ENCODE assay signal across 11 cellular contexts in genomic region chr11:114260483-114260882, GRCh38. TPM values are rescaled to one million over a fixed set of nuclear protein-coding genes. Genes with fewer than 3 reads are reported as not detected.
A peak's percentile ranks its signal among the peaks of the same experiment; 100 is the strongest.
DNase-seq lines count a peak whose midpoint lies in the region; TF ChIP-seq lines count a peak whose summit lies in the region.
"Had no signal": no experiment of that assay in that cellular context is flagged by ENCODE, and none has a peak within 500 bp of the region (broad histone marks: within the 10 kb centered on the region; RNA-seq: fewer than 3 reads in every experiment).

No MANE protein-coding gene starts in this region.

- no CpG with 5 or more reads among the region's 9 CpGs for WGBS in neuronal stem cell (ENCODE audit: extremely low coverage in 2 of 2, insufficient read length in 2 of 2, insufficient replicate concordance in 1 of 2), 2 donors
- WGBS in tibial nerve, 2 donors = 65 to 73% methylated on average over 8 to 9 of the region's 9 CpGs
- 74% methylated on average over 8 of the region's 9 CpGs for WGBS in hepatocyte (ENCODE audit: low lambda C conversion rate, missing lambda C conversion rate)
- no CpG with 5 or more reads among the region's 9 CpGs for WGBS in trophoblast cell (ENCODE audit: extremely low coverage, insufficient coverage, insufficient read length)

- H4K20me1 ChIP-seq in OCI-LY3 (ENCODE audit: insufficient read depth, low read length) = no peaks in the 10 kb centered on the region
- no peaks in the 10 kb centered on the region for H4K20me1 ChIP-seq in hepatocyte (ENCODE audit: insufficient read depth, poor library complexity, severe bottlenecking)

- peak in 1 of 10 donors; percentile 22 for DNase-seq in dorsolateral prefrontal cortex
- no peak for DNase-seq in neuronal stem cell (ENCODE audit: low spot score)
- DNase-seq in tibial nerve (ENCODE audit: low spot score in 2 of 2) = no peak
- no peak for DNase-seq in hepatocyte (ENCODE audit: low spot score)
- no peak for DNase-seq in AML-193 (lab: John Stamatoyannopoulos, UW)
- no peak for DNase-seq in trophoblast cell
- DNase-seq: SIG-M5 had no signal

- no peak for TF ChIP-seq EP300 in tibial nerve (IDR thresholded peaks at IDR 0.05)

- H3K36me3 ChIP-seq in OCI-LY3 (replicated peaks; ENCODE audit: low read depth, low read length) (no peaks in the 10 kb centered on the region), neuronal stem cell (replicated peaks in 1 of 2; ENCODE audit: control insufficient read depth in 2 of 2, insufficient read depth in 2 of 2, low read length in 2 of 2) (no peaks in the 10 kb centered on the region), tibial nerve (peaks cover 0 to 9% (median 0%) of the 10 kb centered on the region in 3 donors), hepatocyte (replicated peaks; ENCODE audit: insufficient read depth, low read depth) (no peaks in the 10 kb centered on the region), trophoblast cell (ENCODE audit: control insufficient read depth in 1 of 2, insufficient read depth in 2 of 2, low read length in 2 of 2) (no peaks in the 10 kb centered on the region)

- peaks cover 3% of the 10 kb centered on the region for H3K79me1 ChIP-seq in neuronal stem cell (ENCODE audit: low read depth, low read length)
- peaks cover 2% of the 10 kb centered on the region for H3K79me1 ChIP-seq in trophoblast cell (ENCODE audit: low read length)

- H4K8ac ChIP-seq in neuronal stem cell (ENCODE audit: low read depth, low read length) (no peak overlapping the region), trophoblast cell (ENCODE audit: low read depth, low read length) (no peak overlapping the region)

- H3K27me3 ChIP-seq in OCI-LY3 (ENCODE audit: low read depth, low read length) = peaks cover 23% of the 10 kb centered on the region
- H3K27me3 ChIP-seq in dorsolateral prefrontal cortex = no peaks in the 10 kb centered on the region
- H3K27me3 ChIP-seq in neuronal stem cell (ENCODE audit: control insufficient read depth in 3 of 3, insufficient read depth in 3 of 3, low read depth in 1 of 3, low read length in 3 of 3) = no peaks in the 10 kb centered on the region
- peaks cover 0 to 3% of the 10 kb centered on the region in 2 donors for H3K27me3 ChIP-seq in tibial nerve
- no peaks in the 10 kb centered on the region for H3K27me3 ChIP-seq in hepatocyte
- no peaks in the 10 kb centered on the region for H3K27me3 ChIP-seq in trophoblast cell (ENCODE audit: insufficient read depth, low read length)

- H3K4ac ChIP-seq in neuronal stem cell (ENCODE audit: low read length) = no peak overlapping the region
- H3K4ac ChIP-seq in trophoblast cell (ENCODE audit: low read depth, low read length) = no peak overlapping the region

- no peak overlapping the region for H3K9ac ChIP-seq in OCI-LY3 (ENCODE audit: low read length)
- no peak overlapping the region for H3K9ac ChIP-seq in neuronal stem cell (ENCODE audit: low read depth, low read length, poor library complexity)
- H3K9ac ChIP-seq in trophoblast cell (ENCODE audit: low read length) = no peak overlapping the region

- H3K79me2 ChIP-seq in OCI-LY3 (ENCODE audit: low read length) = no peaks in the 10 kb centered on the region
- no peaks in the 10 kb centered on the region for H3K79me2 ChIP-seq in hepatocyte
- H3K79me2 ChIP-seq in trophoblast cell (ENCODE audit: control insufficient read depth, insufficient read depth, low read length, poor library complexity) = no peaks in the 10 kb centered on the region

- H3K4me3 ChIP-seq in OCI-LY3 (ENCODE audit: low read length) = peak overlapping the region; percentile 48; the same call in 1 of the 2 replicates
- peak overlapping the region in 3 of 59 donors; percentile 1 to 29 (median 7) for H3K4me3 ChIP-seq in dorsolateral prefrontal cortex
- H3K4me3 ChIP-seq in neuronal stem cell (ENCODE audit: low read length in 2 of 2) = no peak overlapping the region
- H3K4me3 ChIP-seq in tibial nerve = peak overlapping the region in 1 of 4 donors; percentile 9
- no peak overlapping the region for H3K4me3 ChIP-seq in hepatocyte
- no peak overlapping the region for H3K4me3 ChIP-seq in trophoblast cell (ENCODE audit: low read depth, low read length)

- H2BK120ac ChIP-seq in neuronal stem cell (ENCODE audit: low read depth, low read length) (peak overlapping the region; percentile 3), trophoblast cell (ENCODE audit: insufficient read depth, low read length, poor library complexity) (no peak overlapping the region)

- no peaks in the 10 kb centered on the region for H3K9me3 ChIP-seq in OCI-LY3 (ENCODE audit: insufficient read depth, low read length)
- H3K9me3 ChIP-seq in neuronal stem cell (replicated peaks in 1 of 2; ENCODE audit: control insufficient read depth in 2 of 2, insufficient read depth in 1 of 2, low read depth in 1 of 2, low read length in 2 of 2) = no peaks in the 10 kb centered on the region
- H3K9me3 ChIP-seq in tibial nerve = no peaks in the 10 kb centered on the region
- H3K9me3 ChIP-seq in hepatocyte (ENCODE audit: low read depth) = no peaks in the 10 kb centered on the region
- H3K9me3 ChIP-seq in trophoblast cell (ENCODE audit: insufficient read depth, low read depth, low read length) = no peaks in the 10 kb centered on the region

- peak overlapping the region; percentile 84 for H3K18ac ChIP-seq in neuronal stem cell (ENCODE audit: low read length)
- H3K18ac ChIP-seq in trophoblast cell (ENCODE audit: low read length) = no peak overlapping the region

- peak overlapping the region; percentile 13 for H2BK15ac ChIP-seq in neuronal stem cell (ENCODE audit: low read length)

- TF ChIP-seq CTCF in OCI-LY3 (IDR thresholded peaks at IDR 0.05; ENCODE audit: low read depth, low read length) (no peak), dorsolateral prefrontal cortex (IDR thresholded peaks at IDR 0.05 in 54 of 56, conservative IDR thresholded peaks at IDR 0.05 in 2 of 56; ENCODE audit: low read depth in 1 of 56, partially characterized antibody in 56 of 56) (no peak), tibial nerve (IDR thresholded peaks at IDR 0.05) (no peak), hepatocyte (IDR thresholded peaks at IDR 0.05; ENCODE audit: poor library complexity) (no peak)

- H3K23ac ChIP-seq in neuronal stem cell (ENCODE audit: low read depth, low read length, poor library complexity) = no peak overlapping the region
- no peak overlapping the region for H3K23ac ChIP-seq in trophoblast cell (ENCODE audit: low read length)

- H4K91ac ChIP-seq in neuronal stem cell (ENCODE audit: low read depth, low read length, poor library complexity) (no peak overlapping the region), trophoblast cell (ENCODE audit: low read depth, low read length) (no peak overlapping the region)

- peak overlapping the region; percentile 5 for H2BK12ac ChIP-seq in neuronal stem cell (ENCODE audit: low read length)
- no peak overlapping the region for H2BK12ac ChIP-seq in trophoblast cell (ENCODE audit: low read length)

- H3K4me2 ChIP-seq in OCI-LY3 (ENCODE audit: low read length) (peak overlapping the region; percentile 71), neuronal stem cell (ENCODE audit: insufficient read depth, low read length, poor library complexity, severe bottlenecking) (no peak overlapping the region), hepatocyte (no peak overlapping the region), trophoblast cell (ENCODE audit: low read length) (no peak overlapping the region)

- no peak overlapping the region for H3K14ac ChIP-seq in neuronal stem cell (ENCODE audit: low read length)
- H3K14ac ChIP-seq in trophoblast cell (ENCODE audit: low read length) = no peak overlapping the region

- H2AFZ ChIP-seq in OCI-LY3 (ENCODE audit: low read depth, low read length) (0 out of 2 replicates have a peak overlapping the region, but pooled peaks have one; percentile 33), neuronal stem cell (ENCODE audit: low read length) (no peak overlapping the region), hepatocyte (no peak overlapping the region), trophoblast cell (ENCODE audit: insufficient read depth, low read length, poor library complexity) (no peak overlapping the region)

- H3K4me1 ChIP-seq in OCI-LY3 (ENCODE audit: low read length) (peaks cover 17% of the 10 kb centered on the region), neuronal stem cell (ENCODE audit: control insufficient read depth in 2 of 2, insufficient read depth in 1 of 2, low read depth in 1 of 2, low read length in 2 of 2) (peaks cover 33 to 41% of the 10 kb centered on the region in 2 donors), tibial nerve (peaks cover 0 to 70% (median 42%) of the 10 kb centered on the region in 4 donors), hepatocyte (ENCODE audit: insufficient read depth) (peaks cover 31% of the 10 kb centered on the region), trophoblast cell (ENCODE audit: control insufficient read depth in 1 of 2, insufficient read depth in 2 of 2, low read length in 2 of 2) (peaks cover 6 to 9% of the 10 kb centered on the region in 2 experiments)

- no peaks in the 10 kb centered on the region for H3K9me2 ChIP-seq in hepatocyte (replicated peaks; ENCODE audit: insufficient read depth)

- H2BK5ac ChIP-seq in neuronal stem cell (ENCODE audit: low read length) (peak overlapping the region; percentile 5), trophoblast cell (ENCODE audit: low read depth, low read length, poor library complexity) (no peak overlapping the region)

- no peak for TF ChIP-seq POLR2A in tibial nerve (IDR thresholded peaks at IDR 0.05)

- intact Hi-C loops in dorsolateral prefrontal cortex (cut with DNase I) = loop anchor here (1.0 to 5.0 kb wide), 6 partner anchors 63 to 383 kb away; partner anchors contain the start of gene USP28 (in 1 of the 2)

- H2AK5ac ChIP-seq in neuronal stem cell (ENCODE audit: low read depth, low read length) (peak overlapping the region; percentile 54), trophoblast cell (ENCODE audit: low read length) (no peak overlapping the region)

- H3K27ac ChIP-seq in OCI-LY3 (ENCODE audit: low read length) = no peak overlapping the region
- peak overlapping the region in 53 of 59 donors; percentile 1 to 88 (median 69) for H3K27ac ChIP-seq in dorsolateral prefrontal cortex
- H3K27ac ChIP-seq in neuronal stem cell (replicated peaks; ENCODE audit: low read length) = no peak overlapping the region
- H3K27ac ChIP-seq in tibial nerve = peak overlapping the region in 3 of 4 donors; percentile 34 to 91 (median 49)
- no peak overlapping the region for H3K27ac ChIP-seq in hepatocyte
- H3K27ac ChIP-seq in trophoblast cell (ENCODE audit: low read depth, low read length) = no peak overlapping the region
- H3K27ac ChIP-seq: epithelial cell of prostate had no signal

- H4K12ac ChIP-seq in trophoblast cell (ENCODE audit: low read depth, low read length) = no peak overlapping the region

RNA-seq across cellular contexts. Expression of gene NNMT, which starts 35.7 kb away (rescaled TPM):
- total RNA-seq in dorsolateral prefrontal cortex (10 to 100 TPM in 14 of 120 experiments, 1 to 10 TPM in 106; 1.4 to 51.3 (median 5.7) TPM), tibial nerve (1,000 to 10,000 TPM in 1 of 4 donors, 100 to 1,000 TPM in 3; 520 to 1,803 (median 896) TPM), hepatocyte (115 and 150 TPM in 2 replicates)
- polyA plus RNA-seq in neuronal stem cell (2013, experiment 1 of 2) = 0.54 TPM
- 0.79 TPM for polyA plus RNA-seq in neuronal stem cell (2013, experiment 2 of 2)
- 366 and 385 TPM in 2 replicates for polyA plus RNA-seq in hepatocyte
- 34.8 and 37.8 TPM in 2 replicates for polyA plus RNA-seq in trophoblast cell (2013)
- total RNA-seq: activated T-cell treated with anti-CD3 and anti-CD28 coated beads, Interleukin-2, amount 50 U/mL, for 72 hours; CD4-positive, alpha-beta T cell had no signal

Comparison
In these comparisons a context has a peak if more than half of its experiments do, and no peak if none do; other contexts are left out.
1. H3K27ac ChIP-seq: peak in dorsolateral prefrontal cortex (53 of 59) and tibial nerve (3 of 4); none in OCI-LY3 (single experiment), neuronal stem cell (single experiment), hepatocyte (single experiment) and trophoblast cell (single experiment).